1 cellular context compared by ENCODE assay signal in genomic region chr16:28324235-28324886, GRCh38.
TF ChIP-seq lines count a peak whose summit lies in the region.

No MANE protein-coding gene starts in this region.

TF ChIP-seq in HepG2, 621 proteins besides CTCF, POLR2A, EP300 and RAD21 (continued from another document and continues in another):
- TF ChIP-seq ZNF609 (CRISPR knock-in tag; IDR thresholded peaks at IDR 0.05; ENCODE audit: borderline replicate concordance) (no peak; the same call in 1 of the 2 replicates), ARID5B (CRISPR knock-in tag; IDR thresholded peaks at IDR 0.05) (peak; percentile 61), KDM3A (CRISPR knock-in tag; IDR thresholded peaks at IDR 0.05; ENCODE audit: low read depth) (0 out of 2 replicates have a peak, but pooled peaks have one; percentile 19), ZNF276 (CRISPR knock-in tag; IDR thresholded peaks at IDR 0.05; ENCODE audit: low read depth) (no peak), HNRNPL (IDR thresholded peaks at IDR 0.05; ENCODE audit: low read depth, low read length) (no peak), TIGD3 (CRISPR knock-in tag; IDR thresholded peaks at IDR 0.05; ENCODE audit: borderline replicate concordance) (no peak), HCFC1 (IDR thresholded peaks at IDR 0.05; ENCODE audit: low read depth, low read length) (no peak), HMG20A (CRISPR knock-in tag; IDR thresholded peaks at IDR 0.05; ENCODE audit: borderline replicate concordance) (0 out of 2 replicates have a peak, but pooled peaks have one; percentile 39), ZNF317 (CRISPR knock-in tag; IDR thresholded peaks at IDR 0.05) (no peak), MED1 (CRISPR knock-in tag; IDR thresholded peaks at IDR 0.05) (peak; percentile 38; the same call in 1 of the 2 replicates), KAT2B (IDR thresholded peaks at IDR 0.05; ENCODE audit: borderline replicate concordance, low read depth, low read length) (no peak), TOPORS (CRISPR knock-in tag; IDR thresholded peaks at IDR 0.05) (no peak), TSC22D2 (CRISPR knock-in tag; IDR thresholded peaks at IDR 0.05; ENCODE audit: borderline replicate concordance) (no peak), ZNF329 (CRISPR knock-in tag; IDR thresholded peaks at IDR 0.05; ENCODE audit: low read depth) (no peak), MIXL1 (CRISPR knock-in tag; IDR thresholded peaks at IDR 0.05) (peak; percentile 90), SKI (IDR thresholded peaks at IDR 0.05; ENCODE audit: partially characterized antibody) (peak; percentile 18), MEIS1 (CRISPR knock-in tag; IDR thresholded peaks at IDR 0.05; ENCODE audit: borderline replicate concordance) (0 out of 2 replicates have a peak, but pooled peaks have one; percentile 51), ZNF264 (CRISPR knock-in tag; IDR thresholded peaks at IDR 0.05) (0 out of 2 replicates have a peak, but pooled peaks have one; percentile 16), ZNF615 (CRISPR knock-in tag; IDR thresholded peaks at IDR 0.05; ENCODE audit: borderline replicate concordance) (no peak), NCOR1 (IDR thresholded peaks at IDR 0.05; ENCODE audit: borderline replicate concordance, low read length) (no peak), AGO2 (optimal IDR thresholded peaks at IDR 0.05; ENCODE audit: low read depth, low read length) (no peak), TFDP1 (CRISPR knock-in tag; IDR thresholded peaks at IDR 0.05; ENCODE audit: borderline replicate concordance) (peak; percentile 22; the same call in 1 of the 2 replicates), ZNF720 (CRISPR knock-in tag; IDR thresholded peaks at IDR 0.05) (no peak), ZNF253 (CRISPR knock-in tag; IDR thresholded peaks at IDR 0.05; ENCODE audit: borderline replicate concordance) (no peak), RARA (CRISPR knock-in tag; IDR thresholded peaks at IDR 0.05) (peak; percentile 53; the same call in 1 of the 2 replicates), EEA1 (CRISPR knock-in tag; IDR thresholded peaks at IDR 0.05; ENCODE audit: borderline replicate concordance) (no peak), ZNF343 (CRISPR knock-in tag; IDR thresholded peaks at IDR 0.05) (no peak), PLRG1 (conservative IDR thresholded peaks at IDR 0.05) (no peak), ZNF263 (CRISPR knock-in tag; IDR thresholded peaks at IDR 0.05) (0 out of 2 replicates have a peak, but pooled peaks have one; percentile 19), NFE2L2 (IDR thresholded peaks at IDR 0.05; ENCODE audit: low read length) (no peak), HES4 (CRISPR knock-in tag; IDR thresholded peaks at IDR 0.05; ENCODE audit: borderline replicate concordance) (no peak), MTERF4 (CRISPR knock-in tag; IDR thresholded peaks at IDR 0.05) (no peak), MYC (CRISPR knock-in tag; IDR thresholded peaks at IDR 0.05; ENCODE audit: borderline replicate concordance) (no peak)
- TF ChIP-seq, protein P1, sequence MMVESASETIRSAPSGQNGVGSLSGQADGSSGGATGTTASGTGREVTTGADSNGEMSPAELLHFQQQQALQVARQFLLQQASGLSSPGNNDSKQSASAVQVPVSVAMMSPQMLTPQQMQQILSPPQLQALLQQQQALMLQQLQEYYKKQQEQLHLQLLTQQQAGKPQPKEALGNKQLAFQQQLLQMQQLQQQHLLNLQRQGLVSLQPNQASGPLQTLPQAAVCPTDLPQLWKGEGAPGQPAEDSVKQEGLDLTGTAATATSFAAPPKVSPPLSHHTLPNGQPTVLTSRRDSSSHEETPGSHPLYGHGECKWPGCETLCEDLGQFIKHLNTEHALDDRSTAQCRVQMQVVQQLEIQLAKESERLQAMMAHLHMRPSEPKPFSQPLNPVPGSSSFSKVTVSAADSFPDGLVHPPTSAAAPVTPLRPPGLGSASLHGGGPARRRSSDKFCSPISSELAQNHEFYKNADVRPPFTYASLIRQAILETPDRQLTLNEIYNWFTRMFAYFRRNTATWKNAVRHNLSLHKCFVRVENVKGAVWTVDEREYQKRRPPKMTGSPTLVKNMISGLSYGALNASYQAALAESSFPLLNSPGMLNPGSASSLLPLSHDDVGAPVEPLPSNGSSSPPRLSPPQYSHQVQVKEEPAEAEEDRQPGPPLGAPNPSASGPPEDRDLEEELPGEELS (CRISPR knock-in tag; IDR thresholded peaks at IDR 0.05): peak; percentile 85
- TF ChIP-seq, protein P2, sequence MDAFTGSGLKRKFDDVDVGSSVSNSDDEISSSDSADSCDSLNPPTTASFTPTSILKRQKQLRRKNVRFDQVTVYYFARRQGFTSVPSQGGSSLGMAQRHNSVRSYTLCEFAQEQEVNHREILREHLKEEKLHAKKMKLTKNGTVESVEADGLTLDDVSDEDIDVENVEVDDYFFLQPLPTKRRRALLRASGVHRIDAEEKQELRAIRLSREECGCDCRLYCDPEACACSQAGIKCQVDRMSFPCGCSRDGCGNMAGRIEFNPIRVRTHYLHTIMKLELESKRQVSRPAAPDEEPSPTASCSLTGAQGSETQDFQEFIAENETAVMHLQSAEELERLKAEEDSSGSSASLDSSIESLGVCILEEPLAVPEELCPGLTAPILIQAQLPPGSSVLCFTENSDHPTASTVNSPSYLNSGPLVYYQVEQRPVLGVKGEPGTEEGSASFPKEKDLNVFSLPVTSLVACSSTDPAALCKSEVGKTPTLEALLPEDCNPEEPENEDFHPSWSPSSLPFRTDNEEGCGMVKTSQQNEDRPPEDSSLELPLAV (CRISPR knock-in tag; conservative IDR thresholded peaks at IDR 0.05; ENCODE audit: low read depth): no peak
- TF ChIP-seq, protein P3, sequence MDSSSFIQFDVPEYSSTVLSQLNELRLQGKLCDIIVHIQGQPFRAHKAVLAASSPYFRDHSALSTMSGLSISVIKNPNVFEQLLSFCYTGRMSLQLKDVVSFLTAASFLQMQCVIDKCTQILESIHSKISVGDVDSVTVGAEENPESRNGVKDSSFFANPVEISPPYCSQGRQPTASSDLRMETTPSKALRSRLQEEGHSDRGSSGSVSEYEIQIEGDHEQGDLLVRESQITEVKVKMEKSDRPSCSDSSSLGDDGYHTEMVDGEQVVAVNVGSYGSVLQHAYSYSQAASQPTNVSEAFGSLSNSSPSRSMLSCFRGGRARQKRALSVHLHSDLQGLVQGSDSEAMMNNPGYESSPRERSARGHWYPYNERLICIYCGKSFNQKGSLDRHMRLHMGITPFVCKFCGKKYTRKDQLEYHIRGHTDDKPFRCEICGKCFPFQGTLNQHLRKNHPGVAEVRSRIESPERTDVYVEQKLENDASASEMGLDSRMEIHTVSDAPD (CRISPR knock-in tag; IDR thresholded peaks at IDR 0.05): 0 out of 2 replicates have a peak, but pooled peaks have one; percentile 24
